8 cellular contexts compared by ENCODE assay signal in genomic region chr4:55345980-55346850, GRCh38. TPM values are rescaled to one million over a fixed set of nuclear protein-coding genes. Genes with fewer than 3 reads are reported as not detected.
DNase-seq lines count a peak whose midpoint lies in the region; ATAC-seq and TF ChIP-seq lines count a peak whose summit lies in the region.

Gene SRD5A3, plus strand, starts transcription at chr4:55346242. Its CDS starts 95 bp downstream, at chr4:55346337.

- 0 out of 2 replicates have a peak, but pooled peaks cover 3% of the 10 kb centered on the region for H3K79me2 ChIP-seq in KMS-11 (ENCODE audit: insufficient read depth, low read depth)
- no peaks in the 10 kb centered on the region for H3K79me2 ChIP-seq in neural cell (replicated peaks; ENCODE audit: insufficient read depth, low read length)

- peak; percentile 84 for DNase-seq in ELR (ENCODE audit: low read depth)
- peak; percentile 71 for DNase-seq in RWPE1 (ENCODE audit: low spot score)
- peak; percentile 76 for DNase-seq in activated T-helper 9 cell treated with anti-CD3 and anti-CD28 coated beads, Interleukin-2, amount 50 U/mL, for 16 hours (ENCODE audit: low read depth)
- DNase-seq in fibroblast of the conjunctiva (ENCODE audit: low read depth) = peak; percentile 49

- peak; percentile 49 for TF ChIP-seq EP300 in neural cell (conservative IDR thresholded peaks at IDR 0.05; ENCODE audit: poor library complexity, severe bottlenecking)

- H3K36me3 ChIP-seq in KMS-11 (ENCODE audit: insufficient read depth) (no peaks in the 10 kb centered on the region), neural cell (ENCODE audit: insufficient read depth, low read length) (no peaks in the 10 kb centered on the region), stomach smooth muscle (ENCODE audit: control insufficient read depth in 2 of 2, insufficient read depth in 2 of 2, low read length in 2 of 2) (no peaks in the 10 kb centered on the region)

- H4K20me1 ChIP-seq in KMS-11 (ENCODE audit: insufficient read depth) = no peaks in the 10 kb centered on the region
- H4K20me1 ChIP-seq in neural cell (ENCODE audit: insufficient read depth) = no peaks in the 10 kb centered on the region

- ATAC-seq in GM21786 (IDR thresholded peaks at IDR 0.05; ENCODE audit: unreplicated experiment) = peak; percentile 90

- peak within 1 kb of the TSS; percentile 91 for H3K9ac ChIP-seq in KMS-11
- peak within 1 kb of the TSS; percentile 76 for H3K9ac ChIP-seq in neural cell (ENCODE audit: low read length)
- H3K9ac ChIP-seq in stomach smooth muscle (ENCODE audit: low read length in 2 of 2) = peak within 1 kb of the TSS; percentile 63 to 87

- H3K4me2 ChIP-seq in KMS-11 (peak within 1 kb of the TSS; percentile 69), neural cell (ENCODE audit: low read length) (peak within 1 kb of the TSS; percentile 95)

- POLR2A ChIA-PET in RWPE1 (lab: Yijun Ruan, JAX; ENCODE audit: low non-redundant PET) = no interaction called here

- peak within 1 kb of the TSS; percentile 91 for H3K4me3 ChIP-seq in KMS-11 (IDR thresholded peaks at IDR 0.05; ENCODE audit: insufficient read depth, low read depth, low read length)
- H3K4me3 ChIP-seq in neural cell (ENCODE audit: low read length) = peak within 1 kb of the TSS; percentile 90
- H3K4me3 ChIP-seq in stomach smooth muscle (ENCODE audit: low read length in 2 of 2) = peak within 1 kb of the TSS; percentile 79 to 81

- no peaks in the 10 kb centered on the region for H3K9me2 ChIP-seq in neural cell (ENCODE audit: insufficient read depth, low read length)

- CTCF ChIA-PET in RWPE1 (lab: Yijun Ruan, JAX) = interaction anchor here (0.6 to 2.5 kb wide), 14 partner anchors 9 to 965 kb away, joined by 3 to 21 read pairs (median 4); partner anchors contain the start of gene TMEM165

- H3K27ac ChIP-seq in KMS-11 (peak within 1 kb of the TSS; percentile 88), RWPE1 (peak within 1 kb of the TSS; percentile 94), neural cell (ENCODE audit: low read length) (peak within 1 kb of the TSS; percentile 49), stomach smooth muscle (ENCODE audit: low read length) (peak within 1 kb of the TSS; percentile 82)

- H3K4me1 ChIP-seq in KMS-11 (ENCODE audit: low read depth, poor library complexity, severe bottlenecking) (peaks cover 25% of the 10 kb centered on the region), stomach smooth muscle (ENCODE audit: control insufficient read depth, insufficient read depth, low read length) (peaks cover 11% of the 10 kb centered on the region)

- peak; percentile 72 for TF ChIP-seq RAD21 in neural cell (conservative IDR thresholded peaks at IDR 0.05)

- peak within 1 kb of the TSS; percentile 79 for H2AFZ ChIP-seq in KMS-11 (ENCODE audit: low read depth)
- H2AFZ ChIP-seq in neural cell (ENCODE audit: low read depth, low read length) = peak within 1 kb of the TSS; percentile 73

- no peaks in the 10 kb centered on the region for H3K9me3 ChIP-seq in neural cell (ENCODE audit: low read length)
- no peaks in the 10 kb centered on the region for H3K9me3 ChIP-seq in stomach smooth muscle (ENCODE audit: control insufficient read depth in 2 of 2, low read length in 2 of 2)

- H3K27me3 ChIP-seq in KMS-11 (ENCODE audit: insufficient read depth, low read depth) (no peaks in the 10 kb centered on the region), neural cell (ENCODE audit: insufficient read depth, low read depth, low read length) (no peaks in the 10 kb centered on the region), stomach smooth muscle (ENCODE audit: control insufficient read depth in 1 of 2, insufficient read depth in 2 of 2, low read length in 2 of 2) (no peaks in the 10 kb centered on the region)

- H3F3A ChIP-seq in neural cell (ENCODE audit: insufficient read depth, low read length, poor library complexity, severe bottlenecking) = no peaks in the 10 kb centered on the region

- TF ChIP-seq CTCF in KMS-11 (conservative IDR thresholded peaks at IDR 0.05; ENCODE audit: low read depth, low read length) (peak; percentile 84), RWPE1 (conservative IDR thresholded peaks at IDR 0.05; ENCODE audit: low read depth) (peak; percentile 94), neural cell (IDR thresholded peaks at IDR 0.05; ENCODE audit: poor library complexity, severe bottlenecking) (peak; percentile 95)

TF ChIP-seq in neural cell, 6 proteins besides CTCF, POLR2A, EP300 and RAD21:
- TF ChIP-seq SMC3 (conservative IDR thresholded peaks at IDR 0.05; ENCODE audit: poor library complexity) = peak; percentile 81
- peak; percentile 61 for TF ChIP-seq POLR2AphosphoS5 (IDR thresholded peaks at IDR 0.05)
- no peak for TF ChIP-seq EZH2 (IDR thresholded peaks at IDR 0.05; ENCODE audit: borderline replicate concordance, insufficient read depth, low read length, poor library complexity, severe bottlenecking)
- TF ChIP-seq TAF1 (IDR thresholded peaks at IDR 0.05; ENCODE audit: low read depth) = peak; percentile 44
- peak; percentile 78 for TF ChIP-seq MXI1 (conservative IDR thresholded peaks at IDR 0.05; ENCODE audit: poor library complexity, severe bottlenecking)
- TF ChIP-seq REST (IDR thresholded peaks at IDR 0.05; ENCODE audit: borderline replicate concordance) = peak; percentile 17

RNA-seq across cellular contexts. Expression of gene SRD5A3, which starts in this region (rescaled TPM):
- polyA plus RNA-seq in neural cell = 6.2 and 13.9 TPM in 2 replicates
- polyA minus RNA-seq in neural cell = 5.2 and 6.3 TPM in 2 replicates

Comparison
In these comparisons a context has a peak if more than half of its experiments do, and no peak if none do; other contexts are left out.
1. Peak in every context shown above with its lines: DNase-seq, ATAC-seq, H3K4me3 ChIP-seq and H3K27ac ChIP-seq.